1 cellular context compared by ENCODE assay signal in the genomic region with DNA sequence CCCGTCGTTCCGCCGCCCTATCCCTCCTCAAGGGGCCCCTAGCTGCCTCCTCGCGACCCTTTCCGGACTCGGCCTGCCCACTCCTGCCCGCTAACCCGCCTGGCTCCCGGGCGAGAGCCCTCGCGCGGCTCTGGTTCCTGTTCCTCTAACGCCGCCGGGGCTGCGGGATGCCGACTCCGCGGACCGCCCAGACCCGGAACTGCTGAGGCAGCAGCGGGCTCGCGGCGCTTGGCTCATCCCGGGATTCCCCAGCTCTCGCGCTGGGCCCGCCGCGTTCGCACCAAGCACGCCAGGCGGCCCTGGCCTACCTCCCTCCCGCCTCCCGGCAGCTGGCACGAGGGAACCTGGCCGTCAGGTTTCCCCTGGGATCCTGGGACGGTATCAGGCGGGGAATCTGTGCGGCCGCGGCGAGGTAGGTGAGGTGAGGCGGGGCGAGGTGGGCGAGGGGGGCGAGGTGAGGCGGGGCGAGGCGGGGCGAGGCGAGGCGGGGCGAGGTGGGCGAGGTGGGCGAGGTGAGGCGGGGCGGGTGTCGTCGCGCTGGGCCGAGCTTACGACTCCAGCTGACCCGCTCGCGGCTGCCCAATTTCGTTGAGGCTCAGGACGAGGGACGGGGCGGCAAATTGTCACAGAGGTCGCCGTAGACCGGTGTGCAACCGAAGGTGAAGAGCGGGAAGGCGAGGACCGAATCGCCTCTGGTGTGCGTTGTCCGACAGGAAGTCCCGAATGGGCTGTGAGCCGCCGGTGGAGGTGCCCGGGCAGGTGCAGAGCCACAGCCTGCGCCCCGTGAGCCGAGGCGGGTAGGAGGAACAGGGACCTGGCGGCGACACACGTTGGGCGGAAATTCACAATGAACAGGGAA.
TF ChIP-seq lines count a peak whose summit lies in the region.

A gene (minus strand): TSS at position 418 of the 859 bp plus-strand sequence. CDS start 10,364 bp downstream, outside the sequence.
A gene (plus strand): TSS at position 582 of the 859 bp plus-strand sequence. CDS start 1,082 bp downstream, outside the sequence.

TF ChIP-seq in GM12878, 131 proteins besides CTCF, POLR2A, EP300 and RAD21:
- TF ChIP-seq, protein P1, sequence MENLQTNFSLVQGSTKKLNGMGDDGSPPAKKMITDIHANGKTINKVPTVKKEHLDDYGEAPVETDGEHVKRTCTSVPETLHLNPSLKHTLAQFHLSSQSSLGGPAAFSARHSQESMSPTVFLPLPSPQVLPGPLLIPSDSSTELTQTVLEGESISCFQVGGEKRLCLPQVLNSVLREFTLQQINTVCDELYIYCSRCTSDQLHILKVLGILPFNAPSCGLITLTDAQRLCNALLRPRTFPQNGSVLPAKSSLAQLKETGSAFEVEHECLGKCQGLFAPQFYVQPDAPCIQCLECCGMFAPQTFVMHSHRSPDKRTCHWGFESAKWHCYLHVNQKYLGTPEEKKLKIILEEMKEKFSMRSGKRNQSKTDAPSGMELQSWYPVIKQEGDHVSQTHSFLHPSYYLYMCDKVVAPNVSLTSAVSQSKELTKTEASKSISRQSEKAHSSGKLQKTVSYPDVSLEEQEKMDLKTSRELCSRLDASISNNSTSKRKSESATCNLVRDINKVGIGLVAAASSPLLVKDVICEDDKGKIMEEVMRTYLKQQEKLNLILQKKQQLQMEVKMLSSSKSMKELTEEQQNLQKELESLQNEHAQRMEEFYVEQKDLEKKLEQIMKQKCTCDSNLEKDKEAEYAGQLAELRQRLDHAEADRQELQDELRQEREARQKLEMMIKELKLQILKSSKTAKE (IDR thresholded peaks at IDR 0.05; ENCODE audit: low read depth, poor library complexity, severe bottlenecking) = no peak
- TF ChIP-seq NFYA (IDR thresholded peaks at IDR 0.05; ENCODE audit: borderline replicate concordance, low read depth, low read length) (no peak), EGR1 (IDR thresholded peaks at IDR 0.05; ENCODE audit: borderline replicate concordance in 1 of 2, low read depth in 2 of 2, low read length in 2 of 2) (peak in 1 of 2 experiments; percentile 3; a peak in 1 of 3 replicates), IKZF1 (conservative IDR thresholded peaks at IDR 0.05) (peak; percentile 54; the same call in 1 of the 2 replicates), CEBPB (IDR thresholded peaks at IDR 0.05; ENCODE audit: borderline replicate concordance in 1 of 2, low read depth in 2 of 2, low read length in 2 of 2) (no peak), IKZF2 (IDR thresholded peaks at IDR 0.05) (peak; percentile 23 to 43; a peak in 1 of 4 replicates), POU2F2 (IDR thresholded peaks at IDR 0.05; ENCODE audit: borderline replicate concordance, low read depth, low read length) (no peak; the same call in 1 of the 3 replicates), CHD2 (IDR thresholded peaks at IDR 0.05; ENCODE audit: borderline replicate concordance, low read depth, low read length) (0 out of 2 replicates have a peak, but pooled peaks have one; percentile 15), TAF1 (IDR thresholded peaks at IDR 0.05; ENCODE audit: borderline replicate concordance, low read depth, low read length) (no peak; the same call in 1 of the 2 replicates), CBFB (IDR thresholded peaks at IDR 0.05; ENCODE audit: low read depth) (no peak), ZSCAN29 (IDR thresholded peaks at IDR 0.05) (no peak), CREM (IDR thresholded peaks at IDR 0.05; ENCODE audit: low read depth) (0 out of 2 replicates have a peak, but pooled peaks have one; percentile 17), GATAD2B (conservative IDR thresholded peaks at IDR 0.05; ENCODE audit: low read depth) (peak; percentile 20; the same call in 1 of the 2 replicates), TCF3 (IDR thresholded peaks at IDR 0.05; ENCODE audit: borderline replicate concordance, insufficient read depth, low read depth, low read length) (0 out of 2 replicates have a peak, but pooled peaks have one; percentile 26), CREB1 (IDR thresholded peaks at IDR 0.05; ENCODE audit: low read depth) (no peak), TARDBP (IDR thresholded peaks at IDR 0.05; ENCODE audit: borderline replicate concordance) (no peak), MEF2B (IDR thresholded peaks at IDR 0.05; ENCODE audit: partially characterized antibody, poor library complexity, severe bottlenecking) (no peak), CBX3 (IDR thresholded peaks at IDR 0.05; ENCODE audit: borderline replicate concordance, low read depth) (no peak), MXI1 (IDR thresholded peaks at IDR 0.05; ENCODE audit: low read depth, low read length) (no peak), PAX5 (IDR thresholded peaks at IDR 0.05; ENCODE audit: borderline replicate concordance, low read depth, low read length) (no peak), NR2F1 (conservative IDR thresholded peaks at IDR 0.05) (no peak), SPI1 (IDR thresholded peaks at IDR 0.05; ENCODE audit: borderline replicate concordance, insufficient read depth, low read depth, low read length) (no peak), ZNF384 (IDR thresholded peaks at IDR 0.05; ENCODE audit: borderline replicate concordance, low read depth, low read length) (no peak), RUNX3 (IDR thresholded peaks at IDR 0.05; ENCODE audit: low read length) (no peak), RELA (IDR thresholded peaks at IDR 0.05; ENCODE audit: borderline replicate concordance, partially characterized antibody) (peak; percentile 8), MEF2A (IDR thresholded peaks at IDR 0.05; ENCODE audit: insufficient read depth, low read depth, low read length) (0 out of 2 replicates have a peak, but pooled peaks have one; percentile 9), POLR2AphosphoS5 (IDR thresholded peaks at IDR 0.05; ENCODE audit: low read length) (peak; percentile 63), RBBP5 (conservative IDR thresholded peaks at IDR 0.05) (no peak), ETV6 (conservative IDR thresholded peaks at IDR 0.05 in 1 of 2, IDR thresholded peaks at IDR 0.05 in 1 of 2; ENCODE audit: borderline replicate concordance in 1 of 2, low read depth in 1 of 2) (no peak), ATF7 (IDR thresholded peaks at IDR 0.05; ENCODE audit: low read depth) (no peak), SIX5 (IDR thresholded peaks at IDR 0.05; ENCODE audit: low read depth, low read length, severe bottlenecking) (no peak), MTA3 (IDR thresholded peaks at IDR 0.05; ENCODE audit: borderline replicate concordance, low read length) (no peak), BHLHE40 (IDR thresholded peaks at IDR 0.05; ENCODE audit: borderline replicate concordance in 1 of 2, low read depth in 2 of 2, low read length in 1 of 2) (peak; percentile 5 to 9; a peak in 1 of 4 replicates), YY1 (IDR thresholded peaks at IDR 0.05; ENCODE audit: low read depth, low read length) (0 out of 2 replicates have a peak, but pooled peaks have one; percentile 32), CHD1 (IDR thresholded peaks at IDR 0.05; ENCODE audit: low read depth, low read length) (no peak), KAT2A (conservative IDR thresholded peaks at IDR 0.05; ENCODE audit: control insufficient read depth, low read depth, low read length) (no peak), SUZ12 (IDR thresholded peaks at IDR 0.05; ENCODE audit: unreplicated experiment) (no peak)
- TF ChIP-seq, protein P2, sequence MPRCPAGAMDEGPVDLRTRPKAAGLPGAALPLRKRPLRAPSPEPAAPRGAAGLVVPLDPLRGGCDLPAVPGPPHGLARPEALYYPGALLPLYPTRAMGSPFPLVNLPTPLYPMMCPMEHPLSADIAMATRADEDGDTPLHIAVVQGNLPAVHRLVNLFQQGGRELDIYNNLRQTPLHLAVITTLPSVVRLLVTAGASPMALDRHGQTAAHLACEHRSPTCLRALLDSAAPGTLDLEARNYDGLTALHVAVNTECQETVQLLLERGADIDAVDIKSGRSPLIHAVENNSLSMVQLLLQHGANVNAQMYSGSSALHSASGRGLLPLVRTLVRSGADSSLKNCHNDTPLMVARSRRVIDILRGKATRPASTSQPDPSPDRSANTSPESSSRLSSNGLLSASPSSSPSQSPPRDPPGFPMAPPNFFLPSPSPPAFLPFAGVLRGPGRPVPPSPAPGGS (IDR thresholded peaks at IDR 0.05; ENCODE audit: borderline replicate concordance, insufficient read depth, low read depth, low read length, poor library complexity, severe bottlenecking) = peak; percentile 25
- TF ChIP-seq, protein P3, sequence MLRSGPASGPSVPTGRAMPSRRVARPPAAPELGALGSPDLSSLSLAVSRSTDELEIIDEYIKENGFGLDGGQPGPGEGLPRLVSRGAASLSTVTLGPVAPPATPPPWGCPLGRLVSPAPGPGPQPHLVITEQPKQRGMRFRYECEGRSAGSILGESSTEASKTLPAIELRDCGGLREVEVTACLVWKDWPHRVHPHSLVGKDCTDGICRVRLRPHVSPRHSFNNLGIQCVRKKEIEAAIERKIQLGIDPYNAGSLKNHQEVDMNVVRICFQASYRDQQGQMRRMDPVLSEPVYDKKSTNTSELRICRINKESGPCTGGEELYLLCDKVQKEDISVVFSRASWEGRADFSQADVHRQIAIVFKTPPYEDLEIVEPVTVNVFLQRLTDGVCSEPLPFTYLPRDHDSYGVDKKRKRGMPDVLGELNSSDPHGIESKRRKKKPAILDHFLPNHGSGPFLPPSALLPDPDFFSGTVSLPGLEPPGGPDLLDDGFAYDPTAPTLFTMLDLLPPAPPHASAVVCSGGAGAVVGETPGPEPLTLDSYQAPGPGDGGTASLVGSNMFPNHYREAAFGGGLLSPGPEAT (IDR thresholded peaks at IDR 0.05; ENCODE audit: low read depth) = no peak
- TF ChIP-seq, protein P4, sequence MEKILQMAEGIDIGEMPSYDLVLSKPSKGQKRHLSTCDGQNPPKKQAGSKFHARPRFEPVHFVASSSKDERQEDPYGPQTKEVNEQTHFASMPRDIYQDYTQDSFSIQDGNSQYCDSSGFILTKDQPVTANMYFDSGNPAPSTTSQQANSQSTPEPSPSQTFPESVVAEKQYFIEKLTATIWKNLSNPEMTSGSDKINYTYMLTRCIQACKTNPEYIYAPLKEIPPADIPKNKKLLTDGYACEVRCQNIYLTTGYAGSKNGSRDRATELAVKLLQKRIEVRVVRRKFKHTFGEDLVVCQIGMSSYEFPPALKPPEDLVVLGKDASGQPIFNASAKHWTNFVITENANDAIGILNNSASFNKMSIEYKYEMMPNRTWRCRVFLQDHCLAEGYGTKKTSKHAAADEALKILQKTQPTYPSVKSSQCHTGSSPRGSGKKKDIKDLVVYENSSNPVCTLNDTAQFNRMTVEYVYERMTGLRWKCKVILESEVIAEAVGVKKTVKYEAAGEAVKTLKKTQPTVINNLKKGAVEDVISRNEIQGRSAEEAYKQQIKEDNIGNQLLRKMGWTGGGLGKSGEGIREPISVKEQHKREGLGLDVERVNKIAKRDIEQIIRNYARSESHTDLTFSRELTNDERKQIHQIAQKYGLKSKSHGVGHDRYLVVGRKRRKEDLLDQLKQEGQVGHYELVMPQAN (conservative IDR thresholded peaks at IDR 0.05) = no peak
- TF ChIP-seq, protein P5, sequence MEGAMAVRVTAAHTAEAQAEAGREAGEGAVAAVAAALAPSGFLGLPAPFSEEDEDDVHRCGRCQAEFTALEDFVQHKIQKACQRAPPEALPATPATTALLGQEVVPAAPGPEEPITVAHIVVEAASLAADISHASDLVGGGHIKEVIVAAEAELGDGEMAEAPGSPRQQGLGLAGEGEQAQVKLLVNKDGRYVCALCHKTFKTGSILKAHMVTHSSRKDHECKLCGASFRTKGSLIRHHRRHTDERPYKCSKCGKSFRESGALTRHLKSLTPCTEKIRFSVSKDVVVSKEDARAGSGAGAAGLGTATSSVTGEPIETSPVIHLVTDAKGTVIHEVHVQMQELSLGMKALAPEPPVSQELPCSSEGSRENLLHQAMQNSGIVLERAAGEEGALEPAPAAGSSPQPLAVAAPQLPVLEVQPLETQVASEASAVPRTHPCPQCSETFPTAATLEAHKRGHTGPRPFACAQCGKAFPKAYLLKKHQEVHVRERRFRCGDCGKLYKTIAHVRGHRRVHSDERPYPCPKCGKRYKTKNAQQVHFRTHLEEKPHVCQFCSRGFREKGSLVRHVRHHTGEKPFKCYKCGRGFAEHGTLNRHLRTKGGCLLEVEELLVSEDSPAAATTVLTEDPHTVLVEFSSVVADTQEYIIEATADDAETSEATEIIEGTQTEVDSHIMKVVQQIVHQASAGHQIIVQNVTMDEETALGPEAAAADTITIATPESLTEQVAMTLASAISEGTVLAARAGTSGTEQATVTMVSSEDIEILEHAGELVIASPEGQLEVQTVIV (IDR thresholded peaks at IDR 0.05; ENCODE audit: borderline replicate concordance, partially characterized antibody) = no peak
- TF ChIP-seq, protein P6, sequence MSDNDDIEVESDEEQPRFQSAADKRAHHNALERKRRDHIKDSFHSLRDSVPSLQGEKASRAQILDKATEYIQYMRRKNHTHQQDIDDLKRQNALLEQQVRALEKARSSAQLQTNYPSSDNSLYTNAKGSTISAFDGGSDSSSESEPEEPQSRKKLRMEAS (IDR thresholded peaks at IDR 0.05; ENCODE audit: low read depth, low read length) = peak; percentile 75
- TF ChIP-seq, protein P7, sequence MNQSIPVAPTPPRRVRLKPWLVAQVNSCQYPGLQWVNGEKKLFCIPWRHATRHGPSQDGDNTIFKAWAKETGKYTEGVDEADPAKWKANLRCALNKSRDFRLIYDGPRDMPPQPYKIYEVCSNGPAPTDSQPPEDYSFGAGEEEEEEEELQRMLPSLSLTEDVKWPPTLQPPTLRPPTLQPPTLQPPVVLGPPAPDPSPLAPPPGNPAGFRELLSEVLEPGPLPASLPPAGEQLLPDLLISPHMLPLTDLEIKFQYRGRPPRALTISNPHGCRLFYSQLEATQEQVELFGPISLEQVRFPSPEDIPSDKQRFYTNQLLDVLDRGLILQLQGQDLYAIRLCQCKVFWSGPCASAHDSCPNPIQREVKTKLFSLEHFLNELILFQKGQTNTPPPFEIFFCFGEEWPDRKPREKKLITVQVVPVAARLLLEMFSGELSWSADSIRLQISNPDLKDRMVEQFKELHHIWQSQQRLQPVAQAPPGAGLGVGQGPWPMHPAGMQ (IDR thresholded peaks at IDR 0.05; ENCODE audit: borderline replicate concordance) = no peak
